In genomic region chr17:43927101-43927935, GRCh38 we compare ENCODE assay signal across 13 cellular contexts. TPM values are rescaled to one million over a fixed set of nuclear protein-coding genes. Genes with fewer than 3 reads are reported as not detected.
DNase-seq lines count a peak whose midpoint lies in the region; ATAC-seq and TF ChIP-seq lines count a peak whose summit lies in the region.
"Had no signal": no experiment of that assay in that cellular context is flagged by ENCODE, and none has a peak within 500 bp of the region (broad histone marks: within the 10 kb centered on the region; RNA-seq: fewer than 3 reads in every experiment).

No MANE protein-coding gene starts in this region.

- TF ChIP-seq CTCF in natural killer cell (IDR thresholded peaks at IDR 0.05) (no peak), vagina (IDR thresholded peaks at IDR 0.05) (no peak)

- H3K27ac ChIP-seq in vagina (no peak overlapping the region), Karpas-422 (ENCODE audit: low read length) (no peak overlapping the region)
- H3K27ac ChIP-seq: neutrophil had no signal

- no peaks in the 10 kb centered on the region for H3K9me3 Mint-ChIP-seq in effector memory CD8-positive, alpha-beta T cell
- no peaks in the 10 kb centered on the region for H3K9me3 Mint-ChIP-seq in natural killer cell

- intact Hi-C loops in natural killer cell (cut with micrococcal nuclease) = no loop called here
- intact Hi-C loops in vagina (cut with DNase I) = no loop called here

- no peak overlapping the region for H3K4me2 ChIP-seq in Karpas-422 (ENCODE audit: low read depth, low read length, poor library complexity, severe bottlenecking)

- TF ChIP-seq POLR2A in vagina (IDR thresholded peaks at IDR 0.05) = no peak

- no peaks in the 10 kb centered on the region for H3K36me3 Mint-ChIP-seq in effector memory CD8-positive, alpha-beta T cell (ENCODE audit: insufficient read depth)
- H3K36me3 Mint-ChIP-seq in natural killer cell = no peaks in the 10 kb centered on the region

- H3K9me3 ChIP-seq in vagina (no peaks in the 10 kb centered on the region), Karpas-422 (ENCODE audit: low read length) (no peaks in the 10 kb centered on the region)
- H3K9me3 ChIP-seq: neutrophil had no signal

- H3K27ac Mint-ChIP-seq in effector memory CD8-positive, alpha-beta T cell = peak overlapping the region; percentile 32 to 84
- peak overlapping the region; percentile 34 to 74 for H3K27ac Mint-ChIP-seq in natural killer cell

- H3K4me1 ChIP-seq in vagina (peaks cover 10% of the 10 kb centered on the region), Karpas-422 (ENCODE audit: low read length) (no peaks in the 10 kb centered on the region)

- no peak overlapping the region for H2AFZ ChIP-seq in Karpas-422 (ENCODE audit: low read length)

- no peaks in the 10 kb centered on the region for H3K79me2 ChIP-seq in Karpas-422 (ENCODE audit: low read length)

- ATAC-seq in effector memory CD8-positive, alpha-beta T cell (replicated peaks) = peak; percentile 41
- peak in 2 of 3 donors; percentile 47 to 61 for ATAC-seq in natural killer cell
- ATAC-seq in GM18519 (IDR thresholded peaks at IDR 0.05; ENCODE audit: low FRiP score, unreplicated experiment) = no peak

- H3K36me3 ChIP-seq in vagina (no peaks in the 10 kb centered on the region), Karpas-422 (ENCODE audit: insufficient read depth, low read length) (no peaks in the 10 kb centered on the region)
- H3K36me3 ChIP-seq: neutrophil had no signal

- H3K27me3 ChIP-seq in vagina (no peaks in the 10 kb centered on the region), Karpas-422 (ENCODE audit: low read length) (no peaks in the 10 kb centered on the region)

- peak; percentile 43 for DNase-seq in stimulated activated CD4-positive, alpha-beta T cell treated with anti-CD3 and anti-CD28 coated beads, Interleukin-15, amount 100 ng/mL, for 24 hours
- no peak for DNase-seq in stimulated activated CD4-positive, alpha-beta T cell treated with anti-CD3 and anti-CD28 coated beads, Interleukin-1b, Interleukin-23, amount 100 ng/mL, for 48 hours
- DNase-seq in effector memory CD8-positive, alpha-beta T cell = no peak
- no peak for DNase-seq in natural killer cell
- no peak for DNase-seq in vagina (ENCODE audit: extremely low spot score in 2 of 2)
- DNase-seq in Karpas-422 = no peak
- DNase-seq in DMS153 (lab: John Stamatoyannopoulos, UW) = no peak
- DNase-seq: effector CD8-positive, alpha-beta T cell had no signal

- peak overlapping the region; percentile 76 to 80 for H3K4me3 Mint-ChIP-seq in effector memory CD8-positive, alpha-beta T cell
- peak overlapping the region; percentile 87 for H3K4me3 Mint-ChIP-seq in natural killer cell

- H3K4me1 Mint-ChIP-seq in effector memory CD8-positive, alpha-beta T cell (ENCODE audit: low read depth in 2 of 2) = peaks cover 10 to 13% of the 10 kb centered on the region in 2 donors
- peaks cover 13 to 14% of the 10 kb centered on the region in 2 donors for H3K4me1 Mint-ChIP-seq in natural killer cell

- H3K9me2 ChIP-seq in Karpas-422 (replicated peaks; ENCODE audit: insufficient read depth, low read length) = no peaks in the 10 kb centered on the region

- H3K27me3 Mint-ChIP-seq in effector memory CD8-positive, alpha-beta T cell = peaks cover 0 to 39% of the 10 kb centered on the region in 2 donors
- peaks cover 12 to 23% of the 10 kb centered on the region in 2 donors for H3K27me3 Mint-ChIP-seq in natural killer cell (ENCODE audit: low read depth in 2 of 2)

- H3K4me3 ChIP-seq in vagina (peak overlapping the region; percentile 19 to 34), Karpas-422 (ENCODE audit: low read length) (no peak overlapping the region)

- H4K20me1 ChIP-seq in Karpas-422 (ENCODE audit: insufficient read depth, low read depth, low read length) = no peaks in the 10 kb centered on the region

- H3K9ac ChIP-seq in Karpas-422 (ENCODE audit: low read length) = no peak overlapping the region

RNA-seq across cellular contexts. Expression of gene PPY, which starts 15.0 kb away (rescaled TPM):
- total RNA-seq in natural killer cell (not detected), vagina (not detected)
- total RNA-seq in Karpas-422 (2014; rRNA removed; shearing (Covaris generic); ENCODE audit: low replicate concordance) = not detected in 2 replicates
- total RNA-seq: M059J; T-helper 2 cell treated with Interferon-gamma antibody and Interleukin-4, amounts not matched to agents 100 ng/mL and 5 ng/mL, for 36 hours; urinary bladder had no signal

RNA-seq across cellular contexts. Expression of gene MPP2, which starts 20.0 kb away (rescaled TPM):
- 1 to 10 TPM in 1 of 3 donors, under 1 TPM in 2; 0.75 to 2.0 (median 0.85) TPM for total RNA-seq in natural killer cell
- total RNA-seq in vagina = 7.6 TPM
- not detected in 2 replicates for total RNA-seq in Karpas-422 (2014; rRNA removed; shearing (Covaris generic); ENCODE audit: low replicate concordance)

RNA-seq across cellular contexts. Expression of gene PYY, which starts 26.4 kb away (rescaled TPM):
- total RNA-seq in natural killer cell (not detected), vagina (not detected)
- 0.51 TPM in 1 of 2 replicates, not detected in the other for total RNA-seq in Karpas-422 (2014; rRNA removed; shearing (Covaris generic); ENCODE audit: low replicate concordance)
- total RNA-seq: M059J; T-helper 2 cell treated with Interferon-gamma antibody and Interleukin-4, amounts not matched to agents 100 ng/mL and 5 ng/mL, for 36 hours; urinary bladder had no signal
